1 cellular context compared by ENCODE assay signal in genomic region chr6:89547286-89547685, GRCh38.
TF ChIP-seq lines count a peak whose summit lies in the region.

No MANE protein-coding gene starts in this region.

TF ChIP-seq in H1, 55 proteins besides CTCF, POLR2A, EP300 and RAD21:
- no peak for TF ChIP-seq CHD7 (IDR thresholded peaks at IDR 0.05; ENCODE audit: insufficient replicate concordance, low read length)
- TF ChIP-seq POLR2AphosphoS5 (IDR thresholded peaks at IDR 0.05; ENCODE audit: low read depth, low read length): no peak
- TF ChIP-seq EZH2 (IDR thresholded peaks at IDR 0.05; ENCODE audit: low read depth, low read length, severe bottlenecking): no peak
- no peak for TF ChIP-seq RFX5 (IDR thresholded peaks at IDR 0.05; ENCODE audit: borderline replicate concordance, low read depth, low read length)
- no peak for TF ChIP-seq MAX (IDR thresholded peaks at IDR 0.05)
- no peak for TF ChIP-seq TEAD4 (IDR thresholded peaks at IDR 0.05; ENCODE audit: low read depth, low read length)
- no peak for TF ChIP-seq SP1 (IDR thresholded peaks at IDR 0.05; ENCODE audit: low read depth, low read length)
- no peak for TF ChIP-seq RXRA (IDR thresholded peaks at IDR 0.05; ENCODE audit: insufficient read depth, low read depth, low read length)
- TF ChIP-seq GABPA (IDR thresholded peaks at IDR 0.05; ENCODE audit: borderline replicate concordance, insufficient read depth, low read length): no peak
- TF ChIP-seq JUND (IDR thresholded peaks at IDR 0.05; ENCODE audit: low read length): no peak
- no peak for TF ChIP-seq TBP (IDR thresholded peaks at IDR 0.05; ENCODE audit: low read depth, low read length)
- no peak for TF ChIP-seq HDAC2 (IDR thresholded peaks at IDR 0.05; ENCODE audit: borderline replicate concordance in 1 of 2, low read depth in 2 of 2, low read length in 2 of 2)
- no peak for TF ChIP-seq KDM5A (IDR thresholded peaks at IDR 0.05; ENCODE audit: low read length)
- no peak for TF ChIP-seq KDM4A (IDR thresholded peaks at IDR 0.05; ENCODE audit: low read depth, low read length, severe bottlenecking)
- TF ChIP-seq SUZ12 (IDR thresholded peaks at IDR 0.05; ENCODE audit: low read length): no peak
- no peak for TF ChIP-seq CTBP2 (IDR thresholded peaks at IDR 0.05; ENCODE audit: borderline replicate concordance, insufficient read depth, insufficient read length, low read length)
- no peak for TF ChIP-seq FOSL1 (IDR thresholded peaks at IDR 0.05; ENCODE audit: insufficient read depth, low read depth, low read length)
TF ChIP-seq in H1: peak in this region for 0.
